In the genomic region with DNA sequence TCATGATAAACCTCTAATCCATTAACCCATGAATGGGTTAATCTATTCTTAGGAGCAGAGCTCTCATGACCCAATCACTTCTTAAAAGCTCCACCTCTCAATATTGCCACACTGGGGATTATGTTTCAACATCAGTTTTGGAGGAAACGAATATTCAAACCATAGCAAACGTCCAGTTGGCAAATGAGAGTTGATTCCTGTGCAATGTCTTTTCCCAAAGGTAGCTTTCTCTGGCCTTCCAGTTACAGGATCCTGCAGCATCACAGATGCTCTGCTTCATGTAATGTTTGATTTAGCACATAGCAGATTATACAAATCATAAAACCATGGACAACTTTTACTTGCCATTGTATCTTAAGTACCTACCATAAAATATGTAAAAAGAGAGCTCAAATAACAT, we compare ENCODE assay signal across 28 cellular contexts.
DNase-seq lines count a peak whose midpoint lies in the region; ATAC-seq and TF ChIP-seq lines count a peak whose summit lies in the region.
"Had no signal": no experiment of that assay in that cellular context is flagged by ENCODE, and none has a peak within 500 bp of the region (broad histone marks: within the 10 kb centered on the region; RNA-seq: fewer than 3 reads in every experiment).

No MANE protein-coding gene starts in this region.

- H3K27ac ChIP-seq in left ventricle myocardium inferior (replicated peaks) = no peak overlapping the region
- peak overlapping the region; percentile 1 to 27 for H3K27ac ChIP-seq in ascending aorta
- H3K27ac ChIP-seq: C4-2B, hepatocyte, parathyroid adenoma, uterus, VCaP had no signal

- DNase-seq in Right ventricle myocardium superior (no peak), left ventricle myocardium inferior (no peak), ascending aorta (ENCODE audit: low spot score in 2 of 2) (no peak), left lobe of liver (ENCODE audit: low spot score) (no peak), NCI-H1930 (lab: John Stamatoyannopoulos, UW) (no peak), osteocyte (ENCODE audit: extremely low spot score, unreplicated experiment) (no peak)
- DNase-seq: ACHN; activated CD4-positive, alpha-beta memory T cell treated with anti-CD3 and anti-CD28 coated beads, Interleukin-2, amount 10 ng/mL, durations not matched to agents 7 days and 5 days; activated naive CD4-positive, alpha-beta T cell; amygdala; effector memory CD4-positive, alpha-beta T cell; esophagus squamous epithelium; GDM1; naive thymus-derived CD8-positive, alpha-beta T cell; NCI-H1436; NCI-H2227 treated with DMSO at 0.1 percent for 48 hours; stimulated activated CD4-positive, alpha-beta T cell treated with anti-CD3 and anti-CD28 coated beads, Interleukin-4, amount 100 ng/mL, for 4 hours; substantia nigra; uterus had no signal

- H3K27ac Mint-ChIP-seq in osteocyte (ENCODE audit: unreplicated experiment) = no peak overlapping the region
- H3K27ac Mint-ChIP-seq: activated CD4-positive, alpha-beta memory T cell treated with anti-CD3 and anti-CD28 coated beads, Interleukin-2, amount 10 ng/mL, durations not matched to agents 7 days and 5 days; GM23338; memory B cell; naive thymus-derived CD8-positive, alpha-beta T cell had no signal

- H3K36me3 ChIP-seq in left ventricle myocardium inferior = no peaks in the 10 kb centered on the region
- H3K36me3 ChIP-seq in ascending aorta = no peaks in the 10 kb centered on the region
- H3K36me3 ChIP-seq: esophagus squamous epithelium, uterus had no signal

- no peaks in the 10 kb centered on the region for H3K27me3 ChIP-seq in left ventricle myocardium inferior (ENCODE audit: low read depth)
- H3K27me3 ChIP-seq in ascending aorta = no peaks in the 10 kb centered on the region
- H3K27me3 ChIP-seq: hepatocyte, uterus had no signal

- no peaks in the 10 kb centered on the region for H3K9me3 ChIP-seq in left ventricle myocardium inferior (replicated peaks)
- no peaks in the 10 kb centered on the region for H3K9me3 ChIP-seq in ascending aorta
- H3K9me3 ChIP-seq: esophagus squamous epithelium, uterus had no signal

- peaks cover 19% of the 10 kb centered on the region for H3K4me1 Mint-ChIP-seq in osteocyte (ENCODE audit: unreplicated experiment)
- H3K4me1 Mint-ChIP-seq: activated CD4-positive, alpha-beta memory T cell treated with anti-CD3 and anti-CD28 coated beads, Interleukin-2, amount 10 ng/mL, durations not matched to agents 7 days and 5 days; GM23338; memory B cell had no signal

- H3K4me3 ChIP-seq in left ventricle myocardium inferior (no peak overlapping the region), ascending aorta (no peak overlapping the region)
- H3K4me3 ChIP-seq: esophagus squamous epithelium, GM23338, hepatocyte, smooth muscle cell, uterus had no signal

- ATAC-seq in Right ventricle myocardium superior (ENCODE audit: poor library complexity) (peak; percentile 49), left lobe of liver (peak; percentile 46), GM21367 (IDR thresholded peaks at IDR 0.05; ENCODE audit: unreplicated experiment) (no peak), HG03108 (IDR thresholded peaks at IDR 0.05; ENCODE audit: unreplicated experiment) (no peak)
- ATAC-seq: GM23338; naive thymus-derived CD8-positive, alpha-beta T cell had no signal

- intact Hi-C loops in Right ventricle myocardium superior (cut with DNase I) (no loop called here), left ventricle myocardium inferior (cut with micrococcal nuclease) (no loop called here), ascending aorta (cut with DNase I) (no loop called here)

- no peak overlapping the region for H3K4me3 Mint-ChIP-seq in osteocyte (ENCODE audit: unreplicated experiment)
- H3K4me3 Mint-ChIP-seq: activated CD4-positive, alpha-beta memory T cell treated with anti-CD3 and anti-CD28 coated beads, Interleukin-2, amount 10 ng/mL, durations not matched to agents 7 days and 5 days; GM23338; memory B cell; naive thymus-derived CD8-positive, alpha-beta T cell had no signal

- H3K9me3 Mint-ChIP-seq in osteocyte (ENCODE audit: unreplicated experiment) = no peaks in the 10 kb centered on the region
- H3K9me3 Mint-ChIP-seq: activated CD4-positive, alpha-beta memory T cell treated with anti-CD3 and anti-CD28 coated beads, Interleukin-2, amount 10 ng/mL, durations not matched to agents 7 days and 5 days; GM23338; memory B cell; naive thymus-derived CD8-positive, alpha-beta T cell had no signal

- no peak for TF ChIP-seq CTCF in left ventricle myocardium inferior (IDR thresholded peaks at IDR 0.05; ENCODE audit: borderline replicate concordance)
- no peak for TF ChIP-seq CTCF in ascending aorta (IDR thresholded peaks at IDR 0.05)
- TF ChIP-seq CTCF in osteocyte (IDR thresholded peaks at IDR 0.05) = no peak

- H3K4me1 ChIP-seq in left ventricle myocardium inferior (peaks cover 14% of the 10 kb centered on the region), ascending aorta (no peaks in the 10 kb centered on the region)
- H3K4me1 ChIP-seq: esophagus squamous epithelium, uterus had no signal

- peaks cover 8% of the 10 kb centered on the region for H3K27me3 Mint-ChIP-seq in osteocyte (ENCODE audit: unreplicated experiment)
- H3K27me3 Mint-ChIP-seq: activated CD4-positive, alpha-beta memory T cell treated with anti-CD3 and anti-CD28 coated beads, Interleukin-2, amount 10 ng/mL, durations not matched to agents 7 days and 5 days; memory B cell; naive thymus-derived CD8-positive, alpha-beta T cell had no signal

- no peaks in the 10 kb centered on the region for H3K36me3 Mint-ChIP-seq in osteocyte (ENCODE audit: unreplicated experiment)
- H3K36me3 Mint-ChIP-seq: memory B cell had no signal

Comparison
In these comparisons a context has a peak if more than half of its experiments do, and no peak if none do; other contexts are left out.
1. ATAC-seq: peak in Right ventricle myocardium superior (single experiment) and left lobe of liver (single experiment); none in GM21367 (single experiment) and HG03108 (single experiment).